Comparison of ENCODE assay signal across 8 cellular contexts in genomic region chr2:201116959-201117734, GRCh38. TPM values are rescaled to one million over a fixed set of nuclear protein-coding genes. Genes with fewer than 3 reads are reported as not detected.
DNase-seq lines count a peak whose midpoint lies in the region; ATAC-seq and TF ChIP-seq lines count a peak whose summit lies in the region.

No MANE protein-coding gene starts in this region.

- H3K4me3 Mint-ChIP-seq in activated naive CD4-positive, alpha-beta T cell treated with anti-CD3 and anti-CD28 coated beads, Interleukin-2, amount 50 U/mL, for 24 hours = peak overlapping the region; percentile 96
- H3K4me3 Mint-ChIP-seq in osteocyte (ENCODE audit: unreplicated experiment) = peak overlapping the region; percentile 89

- DNase-seq in activated CD4-positive, alpha-beta T cell treated with anti-CD3 and anti-CD28 coated beads for 48 hours = peak; percentile 53
- DNase-seq in activated CD4-positive, alpha-beta T cell treated with anti-CD3 and anti-CD28 coated beads for 1 hour = no peak
- DNase-seq in NCI-H526 (lab: John Stamatoyannopoulos, UW) = peak; percentile 42 to 67
- peak; percentile 77 for DNase-seq in glomerular endothelial cell (ENCODE audit: extremely low read depth, low read depth, low spot score)
- no peak for DNase-seq in osteocyte (ENCODE audit: extremely low spot score, unreplicated experiment)

- H3K4me1 Mint-ChIP-seq in activated naive CD4-positive, alpha-beta T cell treated with anti-CD3 and anti-CD28 coated beads, Interleukin-2, amount 50 U/mL, for 24 hours = peaks cover 34% of the 10 kb centered on the region
- H3K4me1 Mint-ChIP-seq in osteocyte (ENCODE audit: unreplicated experiment) = peaks cover 35% of the 10 kb centered on the region

- peak overlapping the region; percentile 100 for H3K27ac Mint-ChIP-seq in activated naive CD4-positive, alpha-beta T cell treated with anti-CD3 and anti-CD28 coated beads, Interleukin-2, amount 50 U/mL, for 24 hours
- H3K27ac Mint-ChIP-seq in osteocyte (ENCODE audit: unreplicated experiment) = peak overlapping the region; percentile 98

- H3K36me3 Mint-ChIP-seq in activated naive CD4-positive, alpha-beta T cell treated with anti-CD3 and anti-CD28 coated beads, Interleukin-2, amount 50 U/mL, for 24 hours = peaks cover 14% of the 10 kb centered on the region
- no peaks in the 10 kb centered on the region for H3K36me3 Mint-ChIP-seq in osteocyte (ENCODE audit: unreplicated experiment)

- no peaks in the 10 kb centered on the region for H3K27me3 Mint-ChIP-seq in activated naive CD4-positive, alpha-beta T cell treated with anti-CD3 and anti-CD28 coated beads, Interleukin-2, amount 50 U/mL, for 24 hours
- H3K27me3 Mint-ChIP-seq in osteocyte (ENCODE audit: unreplicated experiment) = no peaks in the 10 kb centered on the region

- peak; percentile 12 for ATAC-seq in HG02678 (IDR thresholded peaks at IDR 0.05; ENCODE audit: unreplicated experiment)
- no peak for ATAC-seq in HG03139 (IDR thresholded peaks at IDR 0.05; ENCODE audit: unreplicated experiment)

- no peaks in the 10 kb centered on the region for H3K9me3 Mint-ChIP-seq in activated naive CD4-positive, alpha-beta T cell treated with anti-CD3 and anti-CD28 coated beads, Interleukin-2, amount 50 U/mL, for 24 hours
- H3K9me3 Mint-ChIP-seq in osteocyte (ENCODE audit: unreplicated experiment) = no peaks in the 10 kb centered on the region

- TF ChIP-seq CTCF in osteocyte (IDR thresholded peaks at IDR 0.05) = peak; percentile 25

RNA-seq across cellular contexts. Expression of gene CFLAR, which starts 1.2 kb away (rescaled TPM):
- 183 and 240 TPM in 2 replicates for total RNA-seq in glomerular endothelial cell
- 45.8 and 48.1 TPM in 2 replicates for total RNA-seq in osteocyte

RNA-seq across cellular contexts. Expression of gene NDUFB3, which starts 45.3 kb away (rescaled TPM):
- total RNA-seq in glomerular endothelial cell (73.9 and 92.0 TPM in 2 replicates), osteocyte (69.1 and 74.1 TPM in 2 replicates)

RNA-seq across cellular contexts. Expression of gene HYCC2, which starts 45.7 kb away (rescaled TPM):
- total RNA-seq in glomerular endothelial cell (6.2 and 11.0 TPM in 2 replicates), osteocyte (16.8 and 18.9 TPM in 2 replicates)

Comparison
In these comparisons a context has a peak if more than half of its experiments do, and no peak if none do; other contexts are left out.
1. DNase-seq: peak in activated CD4-positive, alpha-beta T cell treated with anti-CD3 and anti-CD28 coated beads for 48 hours (single experiment), NCI-H526 (2 of 2) and glomerular endothelial cell (single experiment); none in activated CD4-positive, alpha-beta T cell treated with anti-CD3 and anti-CD28 coated beads for 1 hour (single experiment) and osteocyte (single experiment).